12 cellular contexts compared by ENCODE assay signal in the genomic region with DNA sequence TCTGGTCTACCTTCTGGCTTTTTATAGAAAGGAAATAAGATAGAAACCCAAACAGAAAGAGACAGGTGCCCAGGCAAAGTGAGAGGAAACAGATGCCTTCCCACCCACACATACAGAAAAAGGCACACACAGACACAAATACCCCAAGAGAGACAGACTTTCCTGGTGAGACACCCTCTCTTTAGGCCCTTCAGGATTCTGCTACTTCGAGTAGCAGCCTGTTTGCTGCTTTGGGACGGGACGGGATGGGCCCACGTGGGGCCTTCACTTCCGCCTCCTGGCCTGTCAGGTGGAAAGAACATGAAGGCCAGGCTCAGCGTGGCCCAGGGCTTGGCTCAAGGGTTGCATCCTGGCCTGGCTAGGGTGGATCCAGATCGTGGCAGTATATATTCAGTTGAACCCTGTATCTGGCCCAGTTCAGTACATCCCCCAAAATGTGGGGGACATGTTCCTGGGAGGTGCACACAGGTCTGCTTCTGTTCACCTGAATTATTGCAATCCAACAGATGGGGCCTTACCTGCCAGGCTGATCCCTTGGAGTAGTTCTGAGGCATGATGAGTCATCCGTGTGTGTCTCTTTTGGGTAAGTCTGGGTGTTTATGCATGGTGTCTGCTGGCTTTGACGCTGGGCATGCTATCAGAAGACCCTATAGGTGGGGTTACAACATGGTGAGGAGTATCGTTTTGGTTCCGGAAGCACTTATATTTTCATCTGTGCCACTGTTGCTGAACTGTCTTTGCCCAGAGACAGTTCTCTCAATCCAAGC. TPM values are rescaled to one million over a fixed set of nuclear protein-coding genes. Genes with fewer than 3 reads are reported as not detected.
DNase-seq lines count a peak whose midpoint lies in the region; ATAC-seq and TF ChIP-seq lines count a peak whose summit lies in the region.
"Had no signal": no experiment of that assay in that cellular context is flagged by ENCODE, and none has a peak within 500 bp of the region (broad histone marks: within the 10 kb centered on the region; RNA-seq: fewer than 3 reads in every experiment).

No MANE protein-coding gene starts in this region.

- peak overlapping the region in 4 of 8 donors; percentile 10 to 83 (median 42) for H3K27ac ChIP-seq in spleen
- H3K27ac ChIP-seq in H9 (ENCODE audit: insufficient read length, low read depth, low read length), result no peak overlapping the region

- H2BK12ac ChIP-seq in H9 (ENCODE audit: insufficient read length, low read depth, low read length), result no peak overlapping the region

- no peak overlapping the region for H4K8ac ChIP-seq in H9 (replicated peaks; ENCODE audit: insufficient read length, low read depth, low read length)

- no peak overlapping the region for H3K18ac ChIP-seq in H9 (ENCODE audit: insufficient read length, low read depth, low read length)

- H3K4me1 ChIP-seq in spleen (peaks cover 0 to 45% (median 20%) of the 10 kb centered on the region in 6 donors), H9 (ENCODE audit: insufficient read depth, low read length) (no peaks in the 10 kb centered on the region)

- no peak overlapping the region for H3K9ac ChIP-seq in H9 (ENCODE audit: extremely low read depth, insufficient read length, low read length)

- CTCF ChIA-PET in activated naive CD4-positive, alpha-beta T cell treated with anti-CD3 and anti-CD28 coated beads for 36 hours (lab: Charles Lee), result no interaction called here
- CTCF ChIA-PET in activated CD8-positive, alpha-beta T cell treated with anti-CD3 and anti-CD28 coated beads, Interleukin-2, amount 10 ng/mL, durations not matched to agents 7 days and 5 days (lab: Charles Lee), result interaction anchor here (0.9 kb wide), 1 partner anchor 304 kb away, joined by 3 read pairs; no protein-coding TSS in a partner anchor

- peaks cover 0 to 26% (median 2%) of the 10 kb centered on the region in 6 donors for H3K36me3 ChIP-seq in spleen

- no peaks in the 10 kb centered on the region for H3K27me3 Mint-ChIP-seq in activated naive CD4-positive, alpha-beta T cell treated with anti-CD3 and anti-CD28 coated beads for 36 hours (ENCODE audit: low read depth)
- H3K27me3 Mint-ChIP-seq in activated CD8-positive, alpha-beta T cell treated with anti-CD3 and anti-CD28 coated beads, Interleukin-2, amount 10 ng/mL, durations not matched to agents 7 days and 5 days (ENCODE audit: low read depth), result peaks cover 3% of the 10 kb centered on the region
- peaks cover 6% of the 10 kb centered on the region; the same call in 1 of the 2 replicates for H3K27me3 Mint-ChIP-seq in H9 (ENCODE audit: low read depth)

- H2BK120ac ChIP-seq in H9 (ENCODE audit: low read depth, low read length, poor library complexity, severe bottlenecking), result no peak overlapping the region

- no peak overlapping the region for H2BK5ac ChIP-seq in H9 (ENCODE audit: insufficient read length, low read length)

- no peak overlapping the region for H3K4ac ChIP-seq in H9 (ENCODE audit: low read depth, low read length)

- H4K20me1 ChIP-seq in H9 (ENCODE audit: control insufficient read depth, insufficient read depth, insufficient read length), result no peaks in the 10 kb centered on the region

- H2BK15ac ChIP-seq in H9 (ENCODE audit: low read depth, low read length), result no peak overlapping the region

- no peaks in the 10 kb centered on the region for H3K79me1 ChIP-seq in H9 (ENCODE audit: insufficient read depth, low read depth, low read length, poor library complexity, severe bottlenecking)

- H3K36me3 Mint-ChIP-seq in activated naive CD4-positive, alpha-beta T cell treated with anti-CD3 and anti-CD28 coated beads for 36 hours (ENCODE audit: low read depth), result peaks cover 34% of the 10 kb centered on the region
- H3K36me3 Mint-ChIP-seq in activated CD8-positive, alpha-beta T cell treated with anti-CD3 and anti-CD28 coated beads, Interleukin-2, amount 10 ng/mL, durations not matched to agents 7 days and 5 days (ENCODE audit: low read depth), result peaks cover 47% of the 10 kb centered on the region
- H3K36me3 Mint-ChIP-seq in H9 (ENCODE audit: insufficient read depth in 1 of 3, low read depth in 3 of 3), result peaks cover 29 to 38% (median 29%) of the 10 kb centered on the region in 3 experiments

- no peak for TF ChIP-seq POLR2A in spleen (IDR thresholded peaks at IDR 0.05)

- peak overlapping the region; percentile 80 for H3K27ac Mint-ChIP-seq in activated naive CD4-positive, alpha-beta T cell treated with anti-CD3 and anti-CD28 coated beads for 36 hours
- peak overlapping the region; percentile 81 for H3K27ac Mint-ChIP-seq in activated CD8-positive, alpha-beta T cell treated with anti-CD3 and anti-CD28 coated beads, Interleukin-2, amount 10 ng/mL, durations not matched to agents 7 days and 5 days
- H3K27ac Mint-ChIP-seq in H9, result no peak overlapping the region; a peak in 1 of 7 replicates

- peak; percentile 16 for DNase-seq in activated naive CD4-positive, alpha-beta T cell treated with anti-CD3 and anti-CD28 coated beads for 36 hours
- no peak for DNase-seq in activated naive CD4-positive, alpha-beta T cell treated with Interleukin-2 at 50 U/mL for 16 hours
- DNase-seq in activated CD8-positive, alpha-beta T cell treated with anti-CD3 and anti-CD28 coated beads, Interleukin-2, amount 10 ng/mL, durations not matched to agents 7 days and 5 days, result no peak
- peak; percentile 77 for DNase-seq in spleen
- DNase-seq in H9, result no peak
- no peak for DNase-seq in NCI-H146 treated with DMSO at 0.1 percent for 48 hours (lab: John Stamatoyannopoulos, UW; ENCODE audit: unreplicated experiment)
- DNase-seq in NCI-H526 treated with DMSO at 0.1 percent for 48 hours (lab: John Stamatoyannopoulos, UW), result no peak
- DNase-seq: NCI-H1436 had no signal

- peak overlapping the region; percentile 85 for H3K4me3 Mint-ChIP-seq in activated naive CD4-positive, alpha-beta T cell treated with anti-CD3 and anti-CD28 coated beads for 36 hours
- peak overlapping the region; percentile 80 for H3K4me3 Mint-ChIP-seq in activated CD8-positive, alpha-beta T cell treated with anti-CD3 and anti-CD28 coated beads, Interleukin-2, amount 10 ng/mL, durations not matched to agents 7 days and 5 days
- no peak overlapping the region for H3K4me3 Mint-ChIP-seq in H9

- no peak overlapping the region for H4K5ac ChIP-seq in H9 (ENCODE audit: insufficient read length, low read depth, low read length)

- peak; percentile 36 for ATAC-seq in GM21717 (IDR thresholded peaks at IDR 0.05; ENCODE audit: unreplicated experiment)
- no peak for ATAC-seq in activated CD8-positive, alpha-beta T cell treated with anti-CD3 and anti-CD28 coated beads, Interleukin-2, amount 10 ng/mL, durations not matched to agents 7 days and 5 days

- no peak overlapping the region for H2AK5ac ChIP-seq in H9 (ENCODE audit: insufficient read length, low read length)

- no peak for TF ChIP-seq CTCF in spleen (IDR thresholded peaks at IDR 0.05 in 8 of 11, conservative IDR thresholded peaks at IDR 0.05 in 3 of 11)
- TF ChIP-seq CTCF in H9 (conservative IDR thresholded peaks at IDR 0.05), result no peak

- POLR2A ChIA-PET in activated CD8-positive, alpha-beta T cell treated with anti-CD3 and anti-CD28 coated beads, Interleukin-2, amount 10 ng/mL, durations not matched to agents 7 days and 5 days (lab: Charles Lee), result interaction anchor here (0.7 kb wide), 1 partner anchor 18 kb away, joined by 3 read pairs; no protein-coding TSS in a partner anchor

- no peaks in the 10 kb centered on the region for H3K27me3 ChIP-seq in spleen (replicated peaks in 1 of 7)
- H3K27me3 ChIP-seq in H9 (ENCODE audit: insufficient read depth, low read length), result no peaks in the 10 kb centered on the region

- no peak overlapping the region for H2AFZ ChIP-seq in H9 (ENCODE audit: low read length)

- H2BK20ac ChIP-seq in H9 (ENCODE audit: low read depth, low read length, poor library complexity, severe bottlenecking), result no peak overlapping the region

- H4K91ac ChIP-seq in H9 (ENCODE audit: insufficient read length, low read depth, low read length), result no peak overlapping the region

- intact Hi-C loops in activated naive CD4-positive, alpha-beta T cell treated with anti-CD3 and anti-CD28 coated beads for 36 hours (cut with micrococcal nuclease), result loop anchor here (2.0 to 10.0 kb wide), 5 partner anchors 34 to 758 kb away; partner anchors contain the start of genes CCNQ, CETN2, MECP2 and NSDHL
- intact Hi-C loops in spleen (cut with DNase I; ENCODE audit: low total_unique reads), result no loop called here

- no peak overlapping the region for H3K56ac ChIP-seq in H9 (ENCODE audit: insufficient read length, low read depth, low read length)

- no peak overlapping the region for H3K14ac ChIP-seq in H9 (ENCODE audit: insufficient read depth, low read length)

- no peak overlapping the region for H3K23ac ChIP-seq in H9 (ENCODE audit: insufficient read length, low read depth, low read length)

- peaks cover 3% of the 10 kb centered on the region for H3K9me3 Mint-ChIP-seq in activated naive CD4-positive, alpha-beta T cell treated with anti-CD3 and anti-CD28 coated beads for 36 hours
- H3K9me3 Mint-ChIP-seq in activated CD8-positive, alpha-beta T cell treated with anti-CD3 and anti-CD28 coated beads, Interleukin-2, amount 10 ng/mL, durations not matched to agents 7 days and 5 days (ENCODE audit: insufficient read depth), result no peaks in the 10 kb centered on the region
- H3K9me3 Mint-ChIP-seq in H9, result peaks cover 73 to 82% of the 10 kb centered on the region in 2 experiments

- peaks cover 58% of the 10 kb centered on the region for H3K4me1 Mint-ChIP-seq in activated naive CD4-positive, alpha-beta T cell treated with anti-CD3 and anti-CD28 coated beads for 36 hours (ENCODE audit: low read depth)
- peaks cover 64% of the 10 kb centered on the region for H3K4me1 Mint-ChIP-seq in activated CD8-positive, alpha-beta T cell treated with anti-CD3 and anti-CD28 coated beads, Interleukin-2, amount 10 ng/mL, durations not matched to agents 7 days and 5 days (ENCODE audit: low read depth)
- peaks cover 10 to 17% of the 10 kb centered on the region in 2 experiments for H3K4me1 Mint-ChIP-seq in H9

- no peaks in the 10 kb centered on the region for H3K79me2 ChIP-seq in H9 (ENCODE audit: insufficient read depth, low read length)

- peak overlapping the region in 1 of 8 donors; percentile 81 for H3K4me3 ChIP-seq in spleen

- peaks cover 0 to 6% (median 0%) of the 10 kb centered on the region in 8 donors for H3K9me3 ChIP-seq in spleen
- H3K9me3 ChIP-seq in H9 (ENCODE audit: control insufficient read depth, low read depth, low read length), result peaks cover 18% of the 10 kb centered on the region

- H3T11ph ChIP-seq in H9 (ENCODE audit: low read length), result no peak overlapping the region

- no peaks in the 10 kb centered on the region for H3K23me2 ChIP-seq in H9 (ENCODE audit: insufficient read length, low read depth, low read length, poor library complexity, severe bottlenecking)

- no peak overlapping the region for H3K4me2 ChIP-seq in H9 (ENCODE audit: insufficient read depth, insufficient read length, low read length)

- 54 to 76% (median 64%) methylated on average over 4 to 11 of the region's 11 CpGs for WGBS in spleen, 5 donors
- WGBS in H9 (ENCODE audit: extremely low coverage, insufficient read length, low lambda C conversion rate), result no CpG with 5 or more reads among the region's 11 CpGs

RNA-seq across cellular contexts. Expression of gene ZNF275, which starts 2.4 kb away (rescaled TPM):
- 10 to 100 TPM; 10.8 to 11.5 TPM for total RNA-seq in activated naive CD4-positive, alpha-beta T cell treated with anti-CD3 and anti-CD28 coated beads for 36 hours
- total RNA-seq in activated CD8-positive, alpha-beta T cell treated with anti-CD3 and anti-CD28 coated beads, Interleukin-2, amount 10 ng/mL, durations not matched to agents 7 days and 5 days, result 10 to 100 TPM; 20.8 to 22.3 TPM
- 10 to 100 TPM; 15.2 to 33.8 (median 29.3) TPM for total RNA-seq in spleen
- polyA plus RNA-seq in spleen, result 1 to 10 TPM; 2.9 to 5.2 (median 5.2) TPM
- 11.8 and 12.1 TPM in 2 replicates for total RNA-seq in H9 (2021)

RNA-seq across cellular contexts. Expression of gene PNMA6F, which starts 14.7 kb away (rescaled TPM):
- not detected for total RNA-seq in activated naive CD4-positive, alpha-beta T cell treated with anti-CD3 and anti-CD28 coated beads for 36 hours
- total RNA-seq in activated CD8-positive, alpha-beta T cell treated with anti-CD3 and anti-CD28 coated beads, Interleukin-2, amount 10 ng/mL, durations not matched to agents 7 days and 5 days, result not detected
- not detected for total RNA-seq in spleen
- not detected for polyA plus RNA-seq in spleen
- total RNA-seq in H9 (2021), result not detected in 2 replicates
- total RNA-seq: endothelial cell of umbilical vein, kidney epithelial cell, renal cortical epithelial cell had no signal
- polyA plus RNA-seq: endothelial cell of umbilical vein had no signal

Comparison
In these comparisons a context has a peak if more than half of its experiments do, and no peak if none do; other contexts are left out.
1. DNase-seq: peak in activated naive CD4-positive, alpha-beta T cell treated with anti-CD3 and anti-CD28 coated beads for 36 hours (single experiment) and spleen (single experiment); none in activated naive CD4-positive, alpha-beta T cell treated with Interleukin-2 at 50 U/mL for 16 hours (single experiment), activated CD8-positive, alpha-beta T cell treated with anti-CD3 and anti-CD28 coated beads, Interleukin-2, amount 10 ng/mL, durations not matched to agents 7 days and 5 days (single experiment), H9 (single experiment), NCI-H146 treated with DMSO at 0.1 percent for 48 hours (single experiment) and NCI-H526 treated with DMSO at 0.1 percent for 48 hours (single experiment).
2. H3K27ac Mint-ChIP-seq: peak in activated naive CD4-positive, alpha-beta T cell treated with anti-CD3 and anti-CD28 coated beads for 36 hours (single experiment) and activated CD8-positive, alpha-beta T cell treated with anti-CD3 and anti-CD28 coated beads, Interleukin-2, amount 10 ng/mL, durations not matched to agents 7 days and 5 days (single experiment); none in H9 (0 of 3).
3. H3K4me3 Mint-ChIP-seq: peak in activated naive CD4-positive, alpha-beta T cell treated with anti-CD3 and anti-CD28 coated beads for 36 hours (single experiment) and activated CD8-positive, alpha-beta T cell treated with anti-CD3 and anti-CD28 coated beads, Interleukin-2, amount 10 ng/mL, durations not matched to agents 7 days and 5 days (single experiment); none in H9 (0 of 2).